ENCODE assay signal across 1 cellular context in genomic region chr6:154675602-154676088, GRCh38.
TF ChIP-seq lines count a peak whose summit lies in the region.

No MANE protein-coding gene starts in this region.

TF ChIP-seq in GM12878, 131 proteins besides CTCF, POLR2A, EP300 and RAD21 (continued from another document):
- TF ChIP-seq ZNF592 (IDR thresholded peaks at IDR 0.05) (peak; percentile 82; the same call in 1 of the 2 replicates), REST (IDR thresholded peaks at IDR 0.05; ENCODE audit: low read depth, low read length) (no peak), ZNF687 (IDR thresholded peaks at IDR 0.05) (no peak), PRDM15 (CRISPR knock-in tag; IDR thresholded peaks at IDR 0.05) (no peak), STAT3 (IDR thresholded peaks at IDR 0.05; ENCODE audit: low read depth, low read length) (0 out of 2 replicates have a peak, but pooled peaks have one; percentile 21), RUNX3 (IDR thresholded peaks at IDR 0.05; ENCODE audit: low read length) (peak; percentile 48; the same call in 1 of the 2 replicates), JUNB (IDR thresholded peaks at IDR 0.05) (no peak), PML (IDR thresholded peaks at IDR 0.05; ENCODE audit: low read length) (no peak), MXI1 (IDR thresholded peaks at IDR 0.05; ENCODE audit: low read depth, low read length) (0 out of 2 replicates have a peak, but pooled peaks have one; percentile 18), POLR2AphosphoS2 (IDR thresholded peaks at IDR 0.05; ENCODE audit: low read depth, low read length) (no peak)
TF ChIP-seq in GM12878: peak in this region for 23.
